8 cellular contexts compared by ENCODE assay signal in the genomic region with DNA sequence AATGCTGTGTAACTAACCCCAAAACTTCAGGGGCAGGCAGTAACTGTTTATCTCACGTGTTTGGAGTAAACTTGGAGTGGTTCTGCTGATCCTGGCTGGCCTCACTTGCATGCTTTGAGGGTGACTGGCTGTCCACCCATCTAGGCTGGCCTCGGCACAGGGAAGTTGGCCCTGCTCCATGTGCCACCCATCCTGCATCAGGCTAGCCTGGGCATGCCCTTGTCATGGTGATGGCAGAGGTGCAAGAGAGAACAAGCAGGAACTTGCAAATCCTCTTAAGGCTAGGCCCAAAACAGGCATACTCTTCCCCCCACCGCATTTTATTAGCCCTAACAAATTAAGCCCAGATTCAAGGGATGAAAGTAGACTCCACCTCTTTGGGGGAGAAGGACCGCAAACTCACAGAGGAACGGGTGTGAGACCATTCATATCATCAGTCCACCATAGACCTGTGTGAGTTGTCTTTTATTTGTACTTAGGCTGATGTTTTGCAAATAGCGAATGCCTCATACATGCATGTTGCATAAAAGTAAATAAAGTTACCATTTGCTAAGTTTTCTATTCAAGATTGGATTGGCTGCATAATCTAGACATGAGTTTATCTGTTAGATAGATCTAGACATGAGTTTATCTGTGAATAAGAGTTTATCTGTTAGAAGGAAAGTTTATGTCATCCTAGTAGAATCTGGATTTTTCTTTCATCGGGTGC.
DNase-seq lines count a peak whose midpoint lies in the region; ATAC-seq and TF ChIP-seq lines count a peak whose summit lies in the region.

No MANE protein-coding gene starts in this region.

- ATAC-seq in WTC11 (no peak), left colon (peak; percentile 30), GM19035 (IDR thresholded peaks at IDR 0.05; ENCODE audit: unreplicated experiment) (no peak), HG02798 (IDR thresholded peaks at IDR 0.05; ENCODE audit: poor library complexity, unreplicated experiment) (no peak), HG02973 (IDR thresholded peaks at IDR 0.05; ENCODE audit: unreplicated experiment) (no peak)

- intact Hi-C loops in left colon (cut with DNase I, micrococcal nuclease), result no loop called here

- POLR2A ChIA-PET in WTC11 (lab: Charles Lee), result no interaction called here

- H3K27me3 Mint-ChIP-seq in WTC11 (ENCODE audit: low read depth), result no peaks in the 10 kb centered on the region

- CTCF ChIA-PET in WTC11 (lab: Charles Lee), result no interaction called here

- no peaks in the 10 kb centered on the region for H3K36me3 Mint-ChIP-seq in WTC11

- TF ChIP-seq CTCF in WTC11 (IDR thresholded peaks at IDR 0.05), result no peak

- no peaks in the 10 kb centered on the region for H3K9me3 Mint-ChIP-seq in WTC11

- DNase-seq in Ammon's horn (ENCODE audit: low spot score) (peak; percentile 55), HT1080 (ENCODE audit: low read depth) (peak; percentile 80), WTC11 (ENCODE audit: low spot score) (no peak), left colon (no peak)
- no peak for DNase-seq in activated CD4-positive, alpha-beta T cell treated with anti-CD3 and anti-CD28 coated beads for 48 hours

- peaks cover 42% of the 10 kb centered on the region for H3K4me1 Mint-ChIP-seq in WTC11

- peak overlapping the region; percentile 79 for H3K27ac Mint-ChIP-seq in WTC11

- H3K4me3 Mint-ChIP-seq in WTC11, result no peak overlapping the region

TF ChIP-seq in WTC11, 78 proteins besides CTCF, POLR2A, EP300 and RAD21:
- no peak for TF ChIP-seq ZNF416 (CRISPR knock-in tag; IDR thresholded peaks at IDR 0.05)
- TF ChIP-seq, protein P1, sequence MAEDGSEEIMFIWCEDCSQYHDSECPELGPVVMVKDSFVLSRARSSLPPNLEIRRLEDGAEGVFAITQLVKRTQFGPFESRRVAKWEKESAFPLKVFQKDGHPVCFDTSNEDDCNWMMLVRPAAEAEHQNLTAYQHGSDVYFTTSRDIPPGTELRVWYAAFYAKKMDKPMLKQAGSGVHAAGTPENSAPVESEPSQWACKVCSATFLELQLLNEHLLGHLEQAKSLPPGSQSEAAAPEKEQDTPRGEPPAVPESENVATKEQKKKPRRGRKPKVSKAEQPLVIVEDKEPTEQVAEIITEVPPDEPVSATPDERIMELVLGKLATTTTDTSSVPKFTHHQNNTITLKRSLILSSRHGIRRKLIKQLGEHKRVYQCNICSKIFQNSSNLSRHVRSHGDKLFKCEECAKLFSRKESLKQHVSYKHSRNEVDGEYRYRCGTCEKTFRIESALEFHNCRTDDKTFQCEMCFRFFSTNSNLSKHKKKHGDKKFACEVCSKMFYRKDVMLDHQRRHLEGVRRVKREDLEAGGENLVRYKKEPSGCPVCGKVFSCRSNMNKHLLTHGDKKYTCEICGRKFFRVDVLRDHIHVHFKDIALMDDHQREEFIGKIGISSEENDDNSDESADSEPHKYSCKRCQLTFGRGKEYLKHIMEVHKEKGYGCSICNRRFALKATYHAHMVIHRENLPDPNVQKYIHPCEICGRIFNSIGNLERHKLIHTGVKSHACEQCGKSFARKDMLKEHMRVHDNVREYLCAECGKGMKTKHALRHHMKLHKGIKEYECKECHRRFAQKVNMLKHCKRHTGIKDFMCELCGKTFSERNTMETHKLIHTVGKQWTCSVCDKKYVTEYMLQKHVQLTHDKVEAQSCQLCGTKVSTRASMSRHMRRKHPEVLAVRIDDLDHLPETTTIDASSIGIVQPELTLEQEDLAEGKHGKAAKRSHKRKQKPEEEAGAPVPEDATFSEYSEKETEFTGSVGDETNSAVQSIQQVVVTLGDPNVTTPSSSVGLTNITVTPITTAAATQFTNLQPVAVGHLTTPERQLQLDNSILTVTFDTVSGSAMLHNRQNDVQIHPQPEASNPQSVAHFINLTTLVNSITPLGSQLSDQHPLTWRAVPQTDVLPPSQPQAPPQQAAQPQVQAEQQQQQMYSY (CRISPR knock-in tag; IDR thresholded peaks at IDR 0.05), result no peak
- TF ChIP-seq ZBTB21 (CRISPR knock-in tag; IDR thresholded peaks at IDR 0.05; ENCODE audit: borderline replicate concordance), result no peak
- TF ChIP-seq RORB (CRISPR knock-in tag; IDR thresholded peaks at IDR 0.05), result no peak
- TF ChIP-seq ZBTB43 (CRISPR knock-in tag; IDR thresholded peaks at IDR 0.05), result no peak
- no peak for TF ChIP-seq GRHL2 (CRISPR knock-in tag; IDR thresholded peaks at IDR 0.05; ENCODE audit: insufficient replicate concordance, severe bottlenecking)
- TF ChIP-seq FOXP4 (CRISPR knock-in tag; IDR thresholded peaks at IDR 0.05), result no peak

Comparison
In these comparisons a context has a peak if more than half of its experiments do, and no peak if none do; other contexts are left out.
1. DNase-seq: peak in Ammon's horn (single experiment) and HT1080 (single experiment); none in WTC11 (single experiment), left colon (0 of 2) and activated CD4-positive, alpha-beta T cell treated with anti-CD3 and anti-CD28 coated beads for 48 hours (single experiment).